In genomic region chr19:4390862-4391693, GRCh38 we compare ENCODE assay signal across 9 cellular contexts. TPM values are rescaled to one million over a fixed set of nuclear protein-coding genes. Genes with fewer than 3 reads are reported as not detected.
DNase-seq lines count a peak whose midpoint lies in the region; ATAC-seq and TF ChIP-seq lines count a peak whose summit lies in the region.
"Had no signal": no experiment of that assay in that cellular context is flagged by ENCODE, and none has a peak within 500 bp of the region (broad histone marks: within the 10 kb centered on the region; RNA-seq: fewer than 3 reads in every experiment).

No MANE protein-coding gene starts in this region.

- H3K9me2 ChIP-seq in GM23338 (ENCODE audit: insufficient read depth) = no peaks in the 10 kb centered on the region
- H3K9me2 ChIP-seq in PC-9 (ENCODE audit: insufficient read depth) = no peaks in the 10 kb centered on the region

- peak; percentile 5; the same call in 1 of the 3 replicates for ATAC-seq in GM23338
- ATAC-seq in left cardiac atrium = peak in 1 of 2 donors; percentile 4
- peak in 1 of 4 donors; percentile 0 for ATAC-seq in psoas muscle
- ATAC-seq in HG03442 (IDR thresholded peaks at IDR 0.05; ENCODE audit: unreplicated experiment) = no peak
- ATAC-seq in HG02623 (IDR thresholded peaks at IDR 0.05; ENCODE audit: unreplicated experiment) = no peak
- ATAC-seq in GM18870 (IDR thresholded peaks at IDR 0.05; ENCODE audit: unreplicated experiment) = no peak
- ATAC-seq: GM12878 had no signal

- BruUV-seq in PC-9 (replicated peaks; lab: Mats Ljungman, UMichigan) = no TSS peak

- H3K27ac Mint-ChIP-seq in GM23338 = peak overlapping the region; percentile 76
- H3K27ac Mint-ChIP-seq in activated T-helper 1 cell treated with anti-CD3 and anti-CD28 coated beads, Interleukin-12 subunit alpha, Interleukin-12 subunit beta, Interleukin-2, Interleukin-4 antibody, amounts not matched to agents 30 ng/mL and 10 ng/mL and 1 ng/mL, durations not matched to agents 14 hours and 24 hours and 36 hours = peak overlapping the region; percentile 56

- no peaks in the 10 kb centered on the region for H3K9me3 Mint-ChIP-seq in GM23338
- no peaks in the 10 kb centered on the region for H3K9me3 Mint-ChIP-seq in activated T-helper 1 cell treated with anti-CD3 and anti-CD28 coated beads, Interleukin-12 subunit alpha, Interleukin-12 subunit beta, Interleukin-2, Interleukin-4 antibody, amounts not matched to agents 30 ng/mL and 10 ng/mL and 1 ng/mL, durations not matched to agents 14 hours and 24 hours and 36 hours

- no peak for DNase-seq in GM23338 (ENCODE audit: low spot score)
- no peak for DNase-seq in activated T-helper 1 cell treated with anti-CD3 and anti-CD28 coated beads, Interleukin-12 subunit alpha, Interleukin-12 subunit beta, Interleukin-2, Interleukin-4 antibody, amounts not matched to agents 30 ng/mL and 10 ng/mL and 1 ng/mL, durations not matched to agents 14 hours and 24 hours and 36 hours (ENCODE audit: low spot score)
- DNase-seq in left cardiac atrium = peak; percentile 29
- peak; percentile 16 to 43 for DNase-seq in psoas muscle
- no peak for DNase-seq in PC-9

- H3K27ac ChIP-seq in GM23338 (ENCODE audit: low read depth) = peak overlapping the region; percentile 84; the same call in 1 of the 2 replicates
- H3K27ac ChIP-seq in psoas muscle = peak overlapping the region; percentile 93
- H3K27ac ChIP-seq in PC-9 = no peak overlapping the region

- peaks cover 22% of the 10 kb centered on the region for H3K36me3 Mint-ChIP-seq in GM23338 (ENCODE audit: low read depth)
- H3K36me3 Mint-ChIP-seq in activated T-helper 1 cell treated with anti-CD3 and anti-CD28 coated beads, Interleukin-12 subunit alpha, Interleukin-12 subunit beta, Interleukin-2, Interleukin-4 antibody, amounts not matched to agents 30 ng/mL and 10 ng/mL and 1 ng/mL, durations not matched to agents 14 hours and 24 hours and 36 hours (ENCODE audit: low read depth) = peaks cover 27% of the 10 kb centered on the region

- H3K4me3 ChIP-seq in GM23338 (peak overlapping the region; percentile 46), psoas muscle (peak overlapping the region; percentile 35), PC-9 (no peak overlapping the region)
- H3K4me3 ChIP-seq: GM12878 had no signal

- H3F3A ChIP-seq in GM23338 (replicated peaks; ENCODE audit: low read depth) (peaks cover 10% of the 10 kb centered on the region; the same call in 1 of the 2 replicates), PC-9 (ENCODE audit: insufficient read depth, low read depth) (peaks cover 15% of the 10 kb centered on the region; the same call in 1 of the 2 replicates)

- peaks cover 22% of the 10 kb centered on the region for H3K27me3 Mint-ChIP-seq in GM23338 (ENCODE audit: insufficient read depth, low read depth, poor library complexity)
- H3K27me3 Mint-ChIP-seq in activated T-helper 1 cell treated with anti-CD3 and anti-CD28 coated beads, Interleukin-12 subunit alpha, Interleukin-12 subunit beta, Interleukin-2, Interleukin-4 antibody, amounts not matched to agents 30 ng/mL and 10 ng/mL and 1 ng/mL, durations not matched to agents 14 hours and 24 hours and 36 hours (ENCODE audit: insufficient read depth) = no peaks in the 10 kb centered on the region

- intact Hi-C loops in activated T-helper 1 cell treated with anti-CD3 and anti-CD28 coated beads, Interleukin-12 subunit alpha, Interleukin-12 subunit beta, Interleukin-2, Interleukin-4 antibody, amounts not matched to agents 30 ng/mL and 10 ng/mL and 1 ng/mL, durations not matched to agents 14 hours and 24 hours and 36 hours (cut with micrococcal nuclease) = no loop called here
- intact Hi-C loops in left cardiac atrium (cut with DNase I) (no loop called here), psoas muscle (cut with DNase I) (no loop called here), PC-9 (cut with micrococcal nuclease; ENCODE audit: unreplicated experiment) (no loop called here)

- CTCF ChIA-PET in PC-9 (lab: Charles Lee) = no interaction called here

- H4K20me1 ChIP-seq in GM23338 (replicated peaks; ENCODE audit: insufficient read depth) = peaks cover 73% of the 10 kb centered on the region
- H4K20me1 ChIP-seq in PC-9 (ENCODE audit: insufficient read depth) = peaks cover 16% of the 10 kb centered on the region

- POLR2A ChIA-PET in PC-9 (lab: Charles Lee; ENCODE audit: unreplicated experiment) = no interaction called here

- no peak overlapping the region for H2AFZ ChIP-seq in GM23338
- no peak overlapping the region for H2AFZ ChIP-seq in PC-9

- 42 to 55% (median 44%) methylated on average over 23 of the region's 23 CpGs for WGBS in psoas muscle, 3 donors

- H3K79me2 ChIP-seq in GM23338 (replicated peaks; ENCODE audit: insufficient read depth) (peaks cover 97% of the 10 kb centered on the region), PC-9 (ENCODE audit: low read depth) (peaks cover 24% of the 10 kb centered on the region)

- H3K4me3 Mint-ChIP-seq in GM23338 = peak overlapping the region; percentile 63
- H3K4me3 Mint-ChIP-seq in activated T-helper 1 cell treated with anti-CD3 and anti-CD28 coated beads, Interleukin-12 subunit alpha, Interleukin-12 subunit beta, Interleukin-2, Interleukin-4 antibody, amounts not matched to agents 30 ng/mL and 10 ng/mL and 1 ng/mL, durations not matched to agents 14 hours and 24 hours and 36 hours = no peak overlapping the region

- no peaks in the 10 kb centered on the region for H3K9me3 ChIP-seq in psoas muscle
- H3K9me3 ChIP-seq in PC-9 (ENCODE audit: insufficient read depth, low read depth) = no peaks in the 10 kb centered on the region

- TF ChIP-seq CTCF in GM23338 (conservative IDR thresholded peaks at IDR 0.05; ENCODE audit: low read depth in 2 of 2) (no peak), psoas muscle (IDR thresholded peaks at IDR 0.05) (no peak), PC-9 (conservative IDR thresholded peaks at IDR 0.05) (no peak)

- peaks cover 59% of the 10 kb centered on the region for H3K4me1 Mint-ChIP-seq in GM23338
- peaks cover 30% of the 10 kb centered on the region for H3K4me1 Mint-ChIP-seq in activated T-helper 1 cell treated with anti-CD3 and anti-CD28 coated beads, Interleukin-12 subunit alpha, Interleukin-12 subunit beta, Interleukin-2, Interleukin-4 antibody, amounts not matched to agents 30 ng/mL and 10 ng/mL and 1 ng/mL, durations not matched to agents 14 hours and 24 hours and 36 hours (ENCODE audit: low read depth)

- H3K4me2 ChIP-seq in GM23338 = peak overlapping the region; percentile 75
- H3K4me2 ChIP-seq in PC-9 = no peak overlapping the region

- no peaks in the 10 kb centered on the region for H3K27me3 ChIP-seq in GM23338 (ENCODE audit: insufficient read depth)
- H3K27me3 ChIP-seq in psoas muscle (ENCODE audit: insufficient read depth in 3 of 3, low read length in 2 of 3) = no peaks in the 10 kb centered on the region
- H3K27me3 ChIP-seq in PC-9 (ENCODE audit: insufficient read depth, low read depth) = no peaks in the 10 kb centered on the region

- H3K4me1 ChIP-seq in GM23338 (ENCODE audit: insufficient read depth) (peaks cover 22% of the 10 kb centered on the region), psoas muscle (peaks cover 70% of the 10 kb centered on the region), PC-9 (replicated peaks; ENCODE audit: insufficient read depth) (peaks cover 16% of the 10 kb centered on the region)

- H3K36me3 ChIP-seq in GM23338 (ENCODE audit: insufficient read depth) (peaks cover 9% of the 10 kb centered on the region; the same call in 1 of the 2 replicates), psoas muscle (ENCODE audit: insufficient read depth in 1 of 2, low read depth in 1 of 2) (peaks cover 0 to 14% of the 10 kb centered on the region in 2 donors), PC-9 (ENCODE audit: low read depth) (no peaks in the 10 kb centered on the region)

TF ChIP-seq in GM23338, 12 proteins besides CTCF, POLR2A, EP300 and RAD21 (continues in another document):
- TF ChIP-seq POLR2AphosphoS5 (IDR thresholded peaks at IDR 0.05; ENCODE audit: low read depth) = no peak

RNA-seq across cellular contexts. Expression of gene SH3GL1, which starts 9.3 kb away (rescaled TPM):
- total RNA-seq in GM23338 (2014; rRNA removed; shearing (Covaris generic)) = 85.8 and 89.5 TPM in 2 replicates
- polyA plus RNA-seq in GM23338 (2016; fragmentation: Nextera tagmentation; extraction: Ambion mirVana) (73.1 and 75.6 TPM in 2 replicates), psoas muscle (10 to 100 TPM; 18.2 to 85.6 (median 27.1) TPM)
- total RNA-seq in activated T-helper 1 cell treated with anti-CD3 and anti-CD28 coated beads, Interleukin-12 subunit alpha, Interleukin-12 subunit beta, Interleukin-2, Interleukin-4 antibody, amounts not matched to agents 30 ng/mL and 10 ng/mL and 1 ng/mL, durations not matched to agents 14 hours and 24 hours and 36 hours = 50.3 and 54.2 TPM in 2 replicates
- total RNA-seq in left cardiac atrium (10 to 100 TPM; 31.4 to 39.4 TPM), psoas muscle (10 to 100 TPM; 16.0 to 26.6 (median 21.6) TPM), PC-9 (2021) (45.8 and 49.2 TPM in 2 replicates)

RNA-seq across cellular contexts. Expression of gene CHAF1A, which starts 11.4 kb away (rescaled TPM):
- 84.1 and 113 TPM in 2 replicates for total RNA-seq in GM23338 (2014; rRNA removed; shearing (Covaris generic))
- polyA plus RNA-seq in GM23338 (2016; fragmentation: Nextera tagmentation; extraction: Ambion mirVana) (109 and 125 TPM in 2 replicates), psoas muscle (10 to 100 TPM in 1 of 3 donors, 1 to 10 TPM in 2; 5.9 to 12.8 (median 6.4) TPM)
- total RNA-seq in activated T-helper 1 cell treated with anti-CD3 and anti-CD28 coated beads, Interleukin-12 subunit alpha, Interleukin-12 subunit beta, Interleukin-2, Interleukin-4 antibody, amounts not matched to agents 30 ng/mL and 10 ng/mL and 1 ng/mL, durations not matched to agents 14 hours and 24 hours and 36 hours = 106 and 107 TPM in 2 replicates
- total RNA-seq in left cardiac atrium (1 to 10 TPM; 5.2 to 8.4 TPM), psoas muscle (10 to 100 TPM in 1 of 4 donors, 1 to 10 TPM in 3; 5.6 to 10.3 (median 7.7) TPM), PC-9 (2021) (24.3 and 30.0 TPM in 2 replicates)

RNA-seq across cellular contexts. Expression of gene MPND, which starts 47.7 kb away (rescaled TPM):
- 9.1 and 15.6 TPM in 2 replicates for total RNA-seq in GM23338 (2014; rRNA removed; shearing (Covaris generic))
- polyA plus RNA-seq in GM23338 (2016; fragmentation: Nextera tagmentation; extraction: Ambion mirVana) (11.8 and 22.5 TPM in 2 replicates), psoas muscle (10 to 100 TPM in 1 of 3 donors, 1 to 10 TPM in 2; 7.4 to 12.4 (median 9.7) TPM)
- total RNA-seq in activated T-helper 1 cell treated with anti-CD3 and anti-CD28 coated beads, Interleukin-12 subunit alpha, Interleukin-12 subunit beta, Interleukin-2, Interleukin-4 antibody, amounts not matched to agents 30 ng/mL and 10 ng/mL and 1 ng/mL, durations not matched to agents 14 hours and 24 hours and 36 hours = 15.7 and 19.3 TPM in 2 replicates
- total RNA-seq in left cardiac atrium (10 to 100 TPM; 21.1 to 22.3 TPM), psoas muscle (10 to 100 TPM; 10.3 to 16.4 (median 13.2) TPM), PC-9 (2021) (12.6 and 19.1 TPM in 2 replicates)

RNA-seq across cellular contexts. Expression of gene STAP2, which starts 52.5 kb away (rescaled TPM):
- 9.2 and 15.1 TPM in 2 replicates for total RNA-seq in GM23338 (2014; rRNA removed; shearing (Covaris generic))
- polyA plus RNA-seq in GM23338 (2016; fragmentation: Nextera tagmentation; extraction: Ambion mirVana) (20.7 and 21.7 TPM in 2 replicates), psoas muscle (1 to 10 TPM in 1 of 3 donors, under 1 TPM in 2; 0.31 to 1.2 (median 0.53) TPM)
- 12.9 and 15.0 TPM in 2 replicates for total RNA-seq in activated T-helper 1 cell treated with anti-CD3 and anti-CD28 coated beads, Interleukin-12 subunit alpha, Interleukin-12 subunit beta, Interleukin-2, Interleukin-4 antibody, amounts not matched to agents 30 ng/mL and 10 ng/mL and 1 ng/mL, durations not matched to agents 14 hours and 24 hours and 36 hours
- total RNA-seq in left cardiac atrium (1 to 10 TPM; 4.8 to 8.2 TPM), psoas muscle (1 to 10 TPM in 2 of 4 donors, under 1 TPM in 2; 0.60 to 3.7 (median 1.2) TPM), PC-9 (2021) (26.9 and 29.8 TPM in 2 replicates)

Comparison
In these comparisons a context has a peak if more than half of its experiments do, and no peak if none do; other contexts are left out.
1. DNase-seq: peak in left cardiac atrium (single experiment) and psoas muscle (2 of 2); none in GM23338 (single experiment), activated T-helper 1 cell treated with anti-CD3 and anti-CD28 coated beads, Interleukin-12 subunit alpha, Interleukin-12 subunit beta, Interleukin-2, Interleukin-4 antibody, amounts not matched to agents 30 ng/mL and 10 ng/mL and 1 ng/mL, durations not matched to agents 14 hours and 24 hours and 36 hours (single experiment) and PC-9 (0 of 2).